Comparison of ENCODE assay signal across 17 cellular contexts in genomic region chr12:96360550-96360949, GRCh38. TPM values are rescaled to one million over a fixed set of nuclear protein-coding genes. Genes with fewer than 3 reads are reported as not detected.
DNase-seq lines count a peak whose midpoint lies in the region; FAIRE-seq and TF ChIP-seq lines count a peak whose summit lies in the region.
"Had no signal": no experiment of that assay in that cellular context is flagged by ENCODE, and none has a peak within 500 bp of the region (broad histone marks: within the 10 kb centered on the region; RNA-seq: fewer than 3 reads in every experiment).

No MANE protein-coding gene starts in this region.

- no peaks in the 10 kb centered on the region for H3K9me3 ChIP-seq in muscle layer of duodenum (ENCODE audit: control insufficient read depth in 1 of 2, low read length in 2 of 2)
- H3K9me3 ChIP-seq: ascending aorta had no signal

- intact Hi-C loops in CD14-positive monocyte (cut with micrococcal nuclease), result no loop called here

- H3K4me1 Mint-ChIP-seq in CD14-positive monocyte (peaks cover 16% of the 10 kb centered on the region), HFFc6 (ENCODE audit: low read depth) (peaks cover 71% of the 10 kb centered on the region), endothelial cell (ENCODE audit: unreplicated experiment) (peaks cover 56% of the 10 kb centered on the region)

- H3K4me1 ChIP-seq in muscle layer of duodenum (ENCODE audit: control insufficient read depth in 1 of 2, insufficient read depth in 2 of 2, low read length in 2 of 2), result peaks cover 12 to 33% of the 10 kb centered on the region in 2 donors

- H3K4me3 Mint-ChIP-seq in CD14-positive monocyte (no peak overlapping the region), HFFc6 (no peak overlapping the region; the same call in 1 of the 2 replicates), endothelial cell (ENCODE audit: unreplicated experiment) (peak overlapping the region; percentile 65)
- H3K4me3 Mint-ChIP-seq: T-helper 1 cell treated with Interleukin-12 subunit alpha and Interleukin-12 subunit beta and Interleukin-4 antibody, amounts not matched to agents 30 μg/mL and 1 μg/mL, for 36 hours had no signal

- FAIRE-seq in RCC 7860 (lab: Jason Lieb, UNC), result no peak

- H3K9me3 Mint-ChIP-seq in CD14-positive monocyte (no peaks in the 10 kb centered on the region), HFFc6 (no peaks in the 10 kb centered on the region), endothelial cell (ENCODE audit: unreplicated experiment) (no peaks in the 10 kb centered on the region)
- H3K9me3 Mint-ChIP-seq: T-helper 1 cell treated with Interleukin-12 subunit alpha and Interleukin-12 subunit beta and Interleukin-4 antibody, amounts not matched to agents 30 μg/mL and 1 μg/mL, for 36 hours had no signal

- no peaks in the 10 kb centered on the region for H3K27me3 ChIP-seq in muscle layer of duodenum (ENCODE audit: low read depth, low read length)
- H3K27me3 ChIP-seq: ascending aorta had no signal

- no peak for DNase-seq in CD14-positive monocyte (ENCODE audit: low spot score)
- DNase-seq in HFFc6, result no peak
- no peak for DNase-seq in endothelial cell (ENCODE audit: low spot score)
- no peak for DNase-seq in NCI-H1417 (lab: John Stamatoyannopoulos, UW)
- DNase-seq in iPS-NIHi11 (ENCODE audit: low spot score), result no peak
- DNase-seq in RCC 7860 (ENCODE audit: low spot score), result no peak
- DNase-seq in GM19240 (ENCODE audit: insufficient read length, low spot score), result no peak
- DNase-seq: activated CD4-positive, CD25-positive, alpha-beta regulatory T cell; activated effector memory CD4-positive, alpha-beta T cell treated with Interleukin-2 at 50 U/mL for 16 hours; DMS153; GOT3; NCI-H187 treated with DMSO at 0.1 percent for 48 hours; NCI-H446 treated with DMSO at 0.1 percent for 48 hours had no signal

- H3K36me3 Mint-ChIP-seq in CD14-positive monocyte (no peaks in the 10 kb centered on the region), HFFc6 (ENCODE audit: low read depth) (peaks cover 7% of the 10 kb centered on the region; the same call in 1 of the 2 replicates), endothelial cell (ENCODE audit: low read depth, unreplicated experiment) (peaks cover 13% of the 10 kb centered on the region)

- H3K27ac Mint-ChIP-seq in CD14-positive monocyte (peak overlapping the region in 4 of 7 donors; percentile 4 to 74 (median 55)), HFFc6 (peak overlapping the region; percentile 51), endothelial cell (ENCODE audit: unreplicated experiment) (peak overlapping the region; percentile 98)
- H3K27ac Mint-ChIP-seq: T-helper 1 cell treated with Interleukin-12 subunit alpha and Interleukin-12 subunit beta and Interleukin-4 antibody, amounts not matched to agents 30 μg/mL and 1 μg/mL, for 36 hours had no signal

- H3K36me3 ChIP-seq in muscle layer of duodenum (ENCODE audit: control insufficient read depth in 1 of 2, insufficient read depth in 2 of 2, low read length in 2 of 2), result no peaks in the 10 kb centered on the region
- H3K36me3 ChIP-seq: ascending aorta had no signal

- no peak overlapping the region for H3K4me3 ChIP-seq in muscle layer of duodenum (ENCODE audit: low read depth in 1 of 2, low read length in 2 of 2)
- H3K4me3 ChIP-seq: ascending aorta had no signal

- peak overlapping the region; percentile 22 for H3K27ac ChIP-seq in muscle layer of duodenum (ENCODE audit: low read length)
- H3K27ac ChIP-seq: ascending aorta, epithelial cell of prostate had no signal

- H3K27me3 Mint-ChIP-seq in CD14-positive monocyte (ENCODE audit: low read depth in 3 of 3) (no peaks in the 10 kb centered on the region), HFFc6 (ENCODE audit: insufficient read depth) (no peaks in the 10 kb centered on the region), endothelial cell (ENCODE audit: unreplicated experiment) (no peaks in the 10 kb centered on the region)

- TF ChIP-seq CTCF in CD14-positive monocyte (IDR thresholded peaks at IDR 0.05) (no peak), HFFc6 (IDR thresholded peaks at IDR 0.05) (no peak), endothelial cell (IDR thresholded peaks at IDR 0.05; ENCODE audit: unreplicated experiment) (no peak)

RNA-seq across cellular contexts. Expression of gene CDK17, which starts 39.7 kb away (rescaled TPM):
- 1 to 10 TPM; 3.6 to 6.4 TPM for polyA plus RNA-seq in CD14-positive monocyte
- 10 to 100 TPM; 24.6 to 28.8 (median 26.5) TPM for total RNA-seq in HFFc6 (2021; fragmentation: NEBNext Ultra II Directional; extraction: Animal tissue kit (Norgen Biotek cat#: 25700))
- total RNA-seq in endothelial cell (ENCODE audit: unreplicated experiment), result 112 TPM
